8 cellular contexts compared by ENCODE assay signal in the genomic region with DNA sequence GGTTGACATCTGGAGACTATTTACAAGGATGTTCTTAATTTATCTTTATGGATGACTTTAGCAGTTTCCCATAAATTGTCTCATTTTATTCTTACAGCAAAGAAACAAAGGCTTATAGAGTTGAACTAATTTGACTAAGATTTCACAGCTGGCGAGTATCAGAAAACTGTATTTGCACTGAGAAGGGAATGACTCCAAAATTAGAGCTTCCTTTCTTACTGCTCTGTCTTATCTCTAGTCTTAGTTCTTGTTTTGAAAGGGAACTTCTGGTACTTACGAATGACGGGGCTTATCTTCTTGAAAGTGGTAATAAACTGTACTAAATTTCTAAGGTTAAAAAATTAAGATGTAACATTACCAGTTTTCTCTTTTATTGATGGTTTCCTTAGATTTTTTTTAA. TPM values are rescaled to one million over a fixed set of nuclear protein-coding genes. Genes with fewer than 3 reads are reported as not detected.
DNase-seq lines count a peak whose midpoint lies in the region; ATAC-seq and TF ChIP-seq lines count a peak whose summit lies in the region.

No MANE protein-coding gene starts in this region.

- TF ChIP-seq CTCF in adrenal gland (IDR thresholded peaks at IDR 0.05) (no peak), upper lobe of right lung (IDR thresholded peaks at IDR 0.05) (no peak)

- TF ChIP-seq POLR2A in adrenal gland (IDR thresholded peaks at IDR 0.05): no peak

- no peaks in the 10 kb centered on the region for H3K9me3 ChIP-seq in adrenal gland (replicated peaks in 1 of 3)
- no peaks in the 10 kb centered on the region for H3K9me3 ChIP-seq in upper lobe of right lung

- H3K36me3 ChIP-seq in adrenal gland (replicated peaks in 1 of 2) (no peaks in the 10 kb centered on the region), upper lobe of right lung (peaks cover 3% of the 10 kb centered on the region)

- H3K27ac ChIP-seq in adrenal gland (peak overlapping the region in 3 of 5 donors; percentile 38 to 50 (median 43)), upper lobe of right lung (peak overlapping the region; percentile 0)

- H3K27me3 ChIP-seq in adrenal gland (no peaks in the 10 kb centered on the region), upper lobe of right lung (no peaks in the 10 kb centered on the region)

- H3K4me3 ChIP-seq in adrenal gland (no peak overlapping the region), upper lobe of right lung (no peak overlapping the region)

- peaks cover 68 to 79% of the 10 kb centered on the region in 2 donors for H3K4me1 ChIP-seq in adrenal gland (replicated peaks in 1 of 2)
- H3K4me1 ChIP-seq in upper lobe of right lung: peaks cover 30% of the 10 kb centered on the region

- intact Hi-C loops in Right ventricle myocardium inferior (cut with DNase I): no loop called here
- intact Hi-C loops in cardiac septum (cut with DNase I): no loop called here
- intact Hi-C loops in adrenal gland (cut with DNase I): no loop called here
- intact Hi-C loops in upper lobe of right lung (cut with DNase I): no loop called here

- DNase-seq in Right ventricle myocardium inferior (ENCODE audit: missing footprints) (no peak), cardiac septum (ENCODE audit: low spot score) (no peak), adrenal gland (no peak), upper lobe of right lung (no peak), NCI-H1930 (lab: John Stamatoyannopoulos, UW) (no peak), NCI-H1417 treated with DMSO at 0.1 percent for 48 hours (lab: John Stamatoyannopoulos, UW) (no peak)
- DNase-seq in activated T-cell treated with anti-CD3 and anti-CD28 coated beads, Interleukin-2, amount 50 U/mL, for 48 hours: no peak

- ATAC-seq in Right ventricle myocardium inferior (peak; percentile 52), HG03064 (IDR thresholded peaks at IDR 0.05; ENCODE audit: low read depth, unreplicated experiment) (peak; percentile 77), upper lobe of right lung (no peak)

- 1 to 5% (median 5%) methylated on average over 3 of the region's 3 CpGs for WGBS in adrenal gland, 4 donors

RNA-seq across cellular contexts. Expression of a gene that starts 13.6 kb away (rescaled TPM):
- 18.4 TPM for total RNA-seq in Right ventricle myocardium inferior
- 10.9 TPM for total RNA-seq in cardiac septum
- 10 to 100 TPM; 33.3 to 85.6 (median 60.1) TPM for total RNA-seq in adrenal gland
- polyA plus RNA-seq in adrenal gland: 10 to 100 TPM; 11.4 to 27.3 (median 13.9) TPM
- total RNA-seq in upper lobe of right lung: 29.8 TPM

RNA-seq across cellular contexts. Expression of a gene that starts 13.8 kb away (rescaled TPM):
- total RNA-seq in Right ventricle myocardium inferior (18.0 TPM), cardiac septum (9.6 TPM), adrenal gland (10 to 100 TPM; 15.1 to 32.5 (median 27.1) TPM), upper lobe of right lung (9.4 TPM)
- polyA plus RNA-seq in adrenal gland: 10 to 100 TPM in 1 of 3 donors, 1 to 10 TPM in 2; 6.0 to 44.8 (median 7.2) TPM
